ENCODE assay signal across 1 cellular context in the genomic region with DNA sequence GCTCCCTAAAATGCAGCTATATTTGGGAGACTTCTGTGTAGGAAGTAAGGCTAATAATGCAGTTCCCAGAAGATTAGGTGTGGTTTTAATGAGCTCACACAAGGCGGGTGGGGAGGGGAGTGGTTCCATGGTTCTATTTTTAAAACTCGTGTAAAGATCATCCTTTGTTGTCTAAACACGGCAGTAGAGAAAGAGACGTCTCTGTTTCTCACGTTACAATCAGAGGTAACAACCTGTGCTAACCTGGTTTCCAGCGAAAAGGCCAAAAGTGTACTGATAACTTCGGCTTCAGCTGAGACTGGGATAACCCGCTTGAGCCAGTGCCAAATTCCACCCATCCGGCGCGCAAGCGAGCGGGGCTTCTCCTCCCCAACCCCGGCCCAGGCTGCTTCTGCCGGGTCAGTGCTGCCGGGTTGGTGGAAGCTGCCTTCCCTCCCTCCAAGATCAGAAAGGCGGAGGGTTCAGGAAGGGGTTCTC.
TF ChIP-seq lines count a peak whose summit lies in the region.

No MANE protein-coding gene starts in this region.

TF ChIP-seq in HepG2, 621 proteins besides CTCF, POLR2A, EP300 and RAD21 (continued from another document):
- TF ChIP-seq ZNF710 (CRISPR knock-in tag; IDR thresholded peaks at IDR 0.05; ENCODE audit: borderline replicate concordance): no peak
- TF ChIP-seq MTF1 (CRISPR knock-in tag; IDR thresholded peaks at IDR 0.05): no peak
- no peak for TF ChIP-seq SRY (CRISPR knock-in tag; IDR thresholded peaks at IDR 0.05)
- TF ChIP-seq ZNF564 (CRISPR knock-in tag; IDR thresholded peaks at IDR 0.05): no peak
- no peak for TF ChIP-seq ZNF747 (CRISPR knock-in tag; IDR thresholded peaks at IDR 0.05; ENCODE audit: borderline replicate concordance)
- no peak for TF ChIP-seq ARHGAP35 (CRISPR knock-in tag; IDR thresholded peaks at IDR 0.05; ENCODE audit: borderline replicate concordance)
- peak; percentile 52; the same call in 1 of the 2 replicates for TF ChIP-seq MEF2D (CRISPR knock-in tag; IDR thresholded peaks at IDR 0.05)
- TF ChIP-seq TFE3 (CRISPR knock-in tag; IDR thresholded peaks at IDR 0.05): no peak
- peak; percentile 38 for TF ChIP-seq SAP130 (CRISPR knock-in tag; IDR thresholded peaks at IDR 0.05; ENCODE audit: low read depth)
- no peak for TF ChIP-seq LCORL (IDR thresholded peaks at IDR 0.05)
- TF ChIP-seq LCORL (CRISPR knock-in tag; IDR thresholded peaks at IDR 0.05): peak; percentile 46; the same call in 1 of the 2 replicates
- no peak for TF ChIP-seq NKX3-1 (CRISPR knock-in tag; IDR thresholded peaks at IDR 0.05)
- TF ChIP-seq KMT2A (CRISPR knock-in tag; IDR thresholded peaks at IDR 0.05): 0 out of 2 replicates have a peak, but pooled peaks have one; percentile 20
- TF ChIP-seq MED8 (CRISPR knock-in tag; IDR thresholded peaks at IDR 0.05; ENCODE audit: insufficient replicate concordance): no peak
- no peak for TF ChIP-seq XRCC5 (optimal IDR thresholded peaks at IDR 0.05; ENCODE audit: low read length)
- TF ChIP-seq, protein P1, sequence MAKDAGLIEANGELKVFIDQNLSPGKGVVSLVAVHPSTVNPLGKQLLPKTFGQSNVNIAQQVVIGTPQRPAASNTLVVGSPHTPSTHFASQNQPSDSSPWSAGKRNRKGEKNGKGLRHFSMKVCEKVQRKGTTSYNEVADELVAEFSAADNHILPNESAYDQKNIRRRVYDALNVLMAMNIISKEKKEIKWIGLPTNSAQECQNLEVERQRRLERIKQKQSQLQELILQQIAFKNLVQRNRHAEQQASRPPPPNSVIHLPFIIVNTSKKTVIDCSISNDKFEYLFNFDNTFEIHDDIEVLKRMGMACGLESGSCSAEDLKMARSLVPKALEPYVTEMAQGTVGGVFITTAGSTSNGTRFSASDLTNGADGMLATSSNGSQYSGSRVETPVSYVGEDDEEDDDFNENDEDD (CRISPR knock-in tag; IDR thresholded peaks at IDR 0.05; ENCODE audit: borderline replicate concordance): no peak
- TF ChIP-seq ZNF362 (CRISPR knock-in tag; IDR thresholded peaks at IDR 0.05; ENCODE audit: borderline replicate concordance): no peak
- no peak for TF ChIP-seq ZNF615 (CRISPR knock-in tag; IDR thresholded peaks at IDR 0.05; ENCODE audit: borderline replicate concordance)
- TF ChIP-seq NR0B2 (CRISPR knock-in tag; IDR thresholded peaks at IDR 0.05): no peak
